ENCODE assay signal across 8 cellular contexts in genomic region chr1:187073035-187073560, GRCh38.
DNase-seq lines count a peak whose midpoint lies in the region; ATAC-seq, FAIRE-seq and TF ChIP-seq lines count a peak whose summit lies in the region.
"Not testable (repeated sequence)": the region's sequence is repeated elsewhere in the genome, so short reads cannot be mapped to it uniquely, and the experiment has no call there.

No MANE protein-coding gene starts in this region.

- H3K27me3 ChIP-seq in ACC112 (ENCODE audit: insufficient read depth, low read length), result peaks cover 11% of the 10 kb centered on the region; the same call in 1 of the 2 replicates
- H3K27me3 ChIP-seq in SK-N-SH (ENCODE audit: insufficient read depth); neural progenitor cell: not testable (repeated sequence)

- not testable (repeated sequence) for TF ChIP-seq RAD21 in SK-N-SH (IDR thresholded peaks at IDR 0.05; ENCODE audit: low read length)

- CTCF ChIA-PET in SK-N-SH (lab: Yijun Ruan, JAX), result interaction anchor here (1.0 kb wide), 1 partner anchor 31 kb away, joined by 3 read pairs; no protein-coding TSS in a partner anchor

- not testable (repeated sequence) for H3K4me1 ChIP-seq in ACC112 (ENCODE audit: control insufficient read depth, insufficient read depth, low read length, unreplicated experiment); SK-N-SH (ENCODE audit: control insufficient read depth in 1 of 2, insufficient read depth in 2 of 2, low read depth in 1 of 2, low read length in 1 of 2); neural progenitor cell

- peak overlapping the region; percentile 83 to 86 for H3K4me3 Mint-ChIP-seq in activated T-cell treated with anti-CD3 and anti-CD28 coated beads, Interleukin-2, amount 50 U/mL, for 72 hours
- not testable (repeated sequence) for H3K4me3 Mint-ChIP-seq in neural progenitor cell

- H3K79me2 ChIP-seq in ACC112 (ENCODE audit: control insufficient read depth, insufficient read depth, low read length, unreplicated experiment); SK-N-SH (ENCODE audit: insufficient read depth); neural progenitor cell (ENCODE audit: low read depth): not testable (repeated sequence)

- TF ChIP-seq CTCF in SK-N-SH (IDR thresholded peaks at IDR 0.05); neural progenitor cell (IDR thresholded peaks at IDR 0.05): not testable (repeated sequence)

- H3K9me3 ChIP-seq in SK-N-SH; neural progenitor cell (ENCODE audit: low read depth): not testable (repeated sequence)

- FAIRE-seq in GM12892 (lab: Jason Lieb, UNC), result not testable (repeated sequence)

- H3K4me3 ChIP-seq in ACC112 (ENCODE audit: low read depth, low read length), result peak overlapping the region; percentile 47
- H3K4me3 ChIP-seq in SK-N-SH (ENCODE audit: low read depth in 2 of 2, low read length in 1 of 2), result peak overlapping the region; percentile 41 to 65
- not testable (repeated sequence) for H3K4me3 ChIP-seq in neural progenitor cell

- peak overlapping the region; percentile 69 for H3K4me2 ChIP-seq in SK-N-SH
- H3K4me2 ChIP-seq in neural progenitor cell, result not testable (repeated sequence)

- H3K9me2 ChIP-seq in SK-N-SH, result not testable (repeated sequence)

- not testable (repeated sequence) for H2AFZ ChIP-seq in ACC112 (ENCODE audit: low read length, unreplicated experiment); neural progenitor cell (replicated peaks)
- H2AFZ ChIP-seq in SK-N-SH (ENCODE audit: low read depth), result 0 out of 2 replicates have a peak overlapping the region, but pooled peaks have one; percentile 74

- H3K27ac ChIP-seq in ACC112 (ENCODE audit: low read depth, low read length); SK-N-SH (ENCODE audit: low read depth in 2 of 2, low read length in 1 of 2); neural progenitor cell: not testable (repeated sequence)

- TF ChIP-seq EP300 in SK-N-SH (IDR thresholded peaks at IDR 0.05; ENCODE audit: borderline replicate concordance in 1 of 2, low read depth in 1 of 2, low read length in 1 of 2), result not testable (repeated sequence)

- TF ChIP-seq POLR2A in GM12892 (IDR thresholded peaks at IDR 0.05; ENCODE audit: low read depth, low read length) (peak; percentile 53), erythroblast (IDR thresholded peaks at IDR 0.05; ENCODE audit: low read length) (peak; percentile 46)

- 68% methylated on average over 9 of the region's 13 CpGs for WGBS in SK-N-SH (ENCODE audit: low lambda C conversion rate)

- peak overlapping the region; percentile 71 for H3K9ac ChIP-seq in SK-N-SH
- not testable (repeated sequence) for H3K9ac ChIP-seq in neural progenitor cell

- H4K20me1 ChIP-seq in SK-N-SH (ENCODE audit: insufficient read depth); neural progenitor cell (ENCODE audit: low read depth): not testable (repeated sequence)

- POLR2A ChIA-PET in SK-N-SH (lab: Yijun Ruan, JAX), result interaction anchor here (0.7 to 1.0 kb wide), 2 partner anchors 20 to 162 kb away, joined by 3 read pairs; no protein-coding TSS in a partner anchor

- not testable (repeated sequence) for H3K4me1 Mint-ChIP-seq in activated T-cell treated with anti-CD3 and anti-CD28 coated beads, Interleukin-2, amount 50 U/mL, for 72 hours (ENCODE audit: low read depth); neural progenitor cell

- H3F3A ChIP-seq in SK-N-SH (replicated peaks; ENCODE audit: insufficient read depth); neural progenitor cell (ENCODE audit: low read depth): not testable (repeated sequence)

- not testable (repeated sequence) for H3K36me3 ChIP-seq in ACC112 (ENCODE audit: insufficient read depth, low read length); SK-N-SH (replicated peaks in 1 of 2; ENCODE audit: control insufficient read depth in 1 of 2, insufficient read depth in 2 of 2, low read length in 1 of 2); neural progenitor cell

- DNase-seq in GM12892 (ENCODE audit: insufficient read length); SK-N-SH; neural progenitor cell (ENCODE audit: low spot score): not testable (repeated sequence)
- DNase-seq in activated T-cell treated with anti-CD3 and anti-CD28 coated beads, Interleukin-2, amount 50 U/mL, for 72 hours, result peak; percentile 6 to 16
- peak; percentile 34 to 56 for DNase-seq in erythroblast (lab: John Stamatoyannopoulos, UW)

- H3K27me3 Mint-ChIP-seq in activated T-cell treated with anti-CD3 and anti-CD28 coated beads, Interleukin-2, amount 50 U/mL, for 72 hours (ENCODE audit: low read depth); neural progenitor cell (ENCODE audit: insufficient read depth, low read depth): not testable (repeated sequence)

- not testable (repeated sequence) for H3K36me3 Mint-ChIP-seq in activated T-cell treated with anti-CD3 and anti-CD28 coated beads, Interleukin-2, amount 50 U/mL, for 72 hours (ENCODE audit: insufficient read depth in 2 of 2); neural progenitor cell

- ATAC-seq in GM21360 (IDR thresholded peaks at IDR 0.05; ENCODE audit: unreplicated experiment) (peak; percentile 36), HG03103 (IDR thresholded peaks at IDR 0.05; ENCODE audit: low read depth, unreplicated experiment) (peak; percentile 23)
- ATAC-seq in activated T-cell treated with anti-CD3 and anti-CD28 coated beads, Interleukin-2, amount 50 U/mL, for 72 hours (replicated peaks in 1 of 2), result peak in 1 of 2 donors; percentile 29

- H3K9me3 Mint-ChIP-seq in activated T-cell treated with anti-CD3 and anti-CD28 coated beads, Interleukin-2, amount 50 U/mL, for 72 hours; neural progenitor cell: not testable (repeated sequence)

- peak overlapping the region; percentile 93 for H3K27ac Mint-ChIP-seq in activated T-cell treated with anti-CD3 and anti-CD28 coated beads, Interleukin-2, amount 50 U/mL, for 72 hours
- peak overlapping the region; percentile 33 for H3K27ac Mint-ChIP-seq in neural progenitor cell
